8 cellular contexts compared by ENCODE assay signal in the genomic region with DNA sequence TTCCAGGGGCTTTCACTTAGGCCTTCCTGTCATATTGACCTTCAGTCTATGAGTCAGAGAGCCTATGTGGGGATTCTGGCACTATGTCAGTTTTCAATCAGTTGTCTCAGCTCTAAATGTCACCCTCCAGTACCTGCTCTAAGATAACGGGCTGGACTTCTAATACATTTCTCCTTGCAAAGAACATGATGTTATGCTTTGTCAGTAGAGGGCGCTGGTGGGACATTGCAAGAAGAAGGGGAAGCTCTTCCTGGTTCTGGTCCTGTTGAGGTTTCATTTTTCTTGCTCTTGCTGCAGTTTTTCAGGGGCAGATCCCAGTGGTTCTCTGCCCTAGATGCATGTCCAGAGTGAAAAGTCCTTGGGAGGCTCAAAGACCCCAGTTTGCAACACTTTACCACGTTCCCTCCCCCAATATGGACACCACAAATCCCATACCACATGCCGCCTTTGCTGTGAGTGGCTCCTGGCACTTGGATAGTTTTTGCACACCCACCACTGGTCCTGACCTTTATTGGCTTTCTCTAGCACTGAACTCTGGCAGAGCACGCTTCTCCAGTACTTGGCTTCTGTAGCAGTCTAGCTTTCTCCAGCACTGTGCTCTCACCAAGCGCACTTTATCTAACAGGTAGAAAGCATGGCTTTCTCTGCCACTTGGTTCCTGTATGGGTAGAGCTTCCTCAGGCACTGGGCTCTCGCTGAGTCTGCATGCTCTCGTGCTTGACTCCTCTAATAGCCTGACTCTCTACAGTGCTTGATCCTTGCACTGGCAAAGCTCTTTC. TPM values are rescaled to one million over a fixed set of nuclear protein-coding genes. Genes with fewer than 3 reads are reported as not detected.
A peak's percentile ranks its signal among the peaks of the same experiment; 100 is the strongest.
DNase-seq lines count a peak whose midpoint lies in the region; ATAC-seq lines count a peak whose summit lies in the region.

No MANE protein-coding gene starts in this region.

- no peak overlapping the region for H3K4ac ChIP-seq in mesenchymal stem cell (ENCODE audit: low read depth in 1 of 2, low read length in 2 of 2)

- DNase-seq in EH (ENCODE audit: low read depth) (peak; percentile 89), NCI-H774 (lab: John Stamatoyannopoulos, UW) (peak; percentile 70), mesenchymal stem cell (peak; percentile 87)
- peak; percentile 80 for DNase-seq in activated CD4-positive, alpha-beta memory T cell treated with anti-CD3 and anti-CD28 coated beads for 36 hours
- DNase-seq in effector CD4-positive, alpha-beta T cell, result peak; percentile 83
- peak; percentile 37 for DNase-seq in stimulated activated CD8-positive, alpha-beta memory T cell treated with anti-CD3 and anti-CD28 coated beads, Interleukin-12 subunit alpha, Interleukin-12 subunit beta, amount 100 ng/mL, for 4 hours (ENCODE audit: low read depth)

- ATAC-seq in HG03565 (IDR thresholded peaks at IDR 0.05; ENCODE audit: unreplicated experiment) (peak; percentile 41), HG02884 (IDR thresholded peaks at IDR 0.05; ENCODE audit: unreplicated experiment) (no peak)

- H3K27ac ChIP-seq in mesenchymal stem cell (ENCODE audit: low read length, poor library complexity, severe bottlenecking), result no peak overlapping the region

- H2AK5ac ChIP-seq in mesenchymal stem cell (ENCODE audit: low read length, severe bottlenecking), result no peak overlapping the region

- H3K36me3 Mint-ChIP-seq in activated CD4-positive, alpha-beta memory T cell treated with anti-CD3 and anti-CD28 coated beads for 36 hours, result no peaks in the 10 kb centered on the region

- H3K9me3 ChIP-seq in mesenchymal stem cell (ENCODE audit: control insufficient read depth, low read length), result no peaks in the 10 kb centered on the region

- CTCF ChIA-PET in activated CD4-positive, alpha-beta memory T cell treated with anti-CD3 and anti-CD28 coated beads for 36 hours (lab: Charles Lee), result interaction anchor here (0.5 to 4.9 kb wide), 49 partner anchors 9 to 1024 kb away, joined by 3 to 164 read pairs (median 6); partner anchors contain the start of genes BCL7C, CTF1, KAT8 and PHKG2

- H3K23ac ChIP-seq in mesenchymal stem cell (ENCODE audit: low read length in 2 of 2), result no peak overlapping the region

- no peak overlapping the region for H3K27ac Mint-ChIP-seq in activated CD4-positive, alpha-beta memory T cell treated with anti-CD3 and anti-CD28 coated beads for 36 hours

- peaks cover 9% of the 10 kb centered on the region for H3K4me1 Mint-ChIP-seq in activated CD4-positive, alpha-beta memory T cell treated with anti-CD3 and anti-CD28 coated beads for 36 hours (ENCODE audit: low read depth)

- H4K91ac ChIP-seq in mesenchymal stem cell (ENCODE audit: low read length), result no peak overlapping the region

- WGBS in mesenchymal stem cell, result 50% methylated on average over 8 of the region's 8 CpGs

- H3K9ac ChIP-seq in mesenchymal stem cell (ENCODE audit: low read length), result peak overlapping the region; percentile 62

- no peaks in the 10 kb centered on the region for H3K9me3 Mint-ChIP-seq in activated CD4-positive, alpha-beta memory T cell treated with anti-CD3 and anti-CD28 coated beads for 36 hours

- H3K14ac ChIP-seq in mesenchymal stem cell (ENCODE audit: low read length in 2 of 2), result no peak overlapping the region

- no peaks in the 10 kb centered on the region for H3K27me3 Mint-ChIP-seq in activated CD4-positive, alpha-beta memory T cell treated with anti-CD3 and anti-CD28 coated beads for 36 hours

- peak overlapping the region in 1 of 2 experiments; percentile 25 for H3K18ac ChIP-seq in mesenchymal stem cell (ENCODE audit: low read depth in 1 of 2, low read length in 2 of 2)

- H3K4me3 Mint-ChIP-seq in activated CD4-positive, alpha-beta memory T cell treated with anti-CD3 and anti-CD28 coated beads for 36 hours, result no peak overlapping the region

- H2BK12ac ChIP-seq in mesenchymal stem cell (ENCODE audit: low read length in 2 of 2), result no peak overlapping the region

- no peaks in the 10 kb centered on the region for H3K27me3 ChIP-seq in mesenchymal stem cell (ENCODE audit: control insufficient read depth in 1 of 2, insufficient read depth in 1 of 2, low read length in 2 of 2)

- no peak overlapping the region for H2BK120ac ChIP-seq in mesenchymal stem cell (ENCODE audit: low read depth, low read length)

- no peak overlapping the region for H2BK5ac ChIP-seq in mesenchymal stem cell (ENCODE audit: low read depth, low read length, poor library complexity, severe bottlenecking)

- peak overlapping the region in 1 of 2 experiments; percentile 70 for H3K4me3 ChIP-seq in mesenchymal stem cell (ENCODE audit: insufficient read depth in 1 of 2, low read depth in 1 of 2, low read length in 2 of 2)

- H3K4me1 ChIP-seq in mesenchymal stem cell (ENCODE audit: control insufficient read depth, insufficient read depth, low read depth, low read length), result peaks cover 5% of the 10 kb centered on the region

- H4K8ac ChIP-seq in mesenchymal stem cell (ENCODE audit: low read length), result peak overlapping the region; percentile 66

- H2AFZ ChIP-seq in mesenchymal stem cell (ENCODE audit: low read depth, low read length), result peak overlapping the region; percentile 66

- POLR2A ChIA-PET in activated CD4-positive, alpha-beta memory T cell treated with anti-CD3 and anti-CD28 coated beads for 36 hours (lab: Charles Lee), result interaction anchor here (0.6 to 1.8 kb wide), 6 partner anchors 30 to 98 kb away, joined by 3 to 13 read pairs (median 5); partner anchors contain the start of gene BCL7C

- intact Hi-C loops in activated CD4-positive, alpha-beta memory T cell treated with anti-CD3 and anti-CD28 coated beads for 36 hours (cut with micrococcal nuclease), result loop anchor here (1.0 to 2.0 kb wide), 4 partner anchors 31 to 76 kb away; partner anchors contain the start of gene BCL7C

- no peaks in the 10 kb centered on the region for H3K79me1 ChIP-seq in mesenchymal stem cell (replicated peaks; ENCODE audit: low read length, poor library complexity, severe bottlenecking)

- H3K4me2 ChIP-seq in mesenchymal stem cell (ENCODE audit: low read length, poor library complexity, severe bottlenecking), result no peak overlapping the region

- no peaks in the 10 kb centered on the region for H3K36me3 ChIP-seq in mesenchymal stem cell (ENCODE audit: control insufficient read depth in 1 of 2, insufficient read depth in 2 of 2, low read depth in 1 of 2, low read length in 2 of 2)

- H2BK15ac ChIP-seq in mesenchymal stem cell (ENCODE audit: low read depth, poor library complexity, severe bottlenecking), result no peak overlapping the region

RNA-seq across cellular contexts. Expression of gene BCL7C, which starts 49.0 kb away (rescaled TPM):
- 10 to 100 TPM; 25.6 to 25.7 TPM for total RNA-seq in activated CD4-positive, alpha-beta memory T cell treated with anti-CD3 and anti-CD28 coated beads for 36 hours
- 34.4 TPM for polyA plus RNA-seq in mesenchymal stem cell (2013, experiment 1 of 2)
- 34.2 TPM for polyA plus RNA-seq in mesenchymal stem cell (2013, experiment 2 of 2)

RNA-seq across cellular contexts. Expression of gene CTF1, which starts 51.6 kb away (rescaled TPM):
- under 1 TPM; 0.22 to 0.43 TPM for total RNA-seq in activated CD4-positive, alpha-beta memory T cell treated with anti-CD3 and anti-CD28 coated beads for 36 hours
- polyA plus RNA-seq in mesenchymal stem cell (2013, experiment 1 of 2), result 6.7 TPM
- 7.0 TPM for polyA plus RNA-seq in mesenchymal stem cell (2013, experiment 2 of 2)

RNA-seq across cellular contexts. Expression of gene ZNF629, which starts 57.9 kb away (rescaled TPM):
- 1 to 10 TPM; 2.9 to 3.1 TPM for total RNA-seq in activated CD4-positive, alpha-beta memory T cell treated with anti-CD3 and anti-CD28 coated beads for 36 hours
- polyA plus RNA-seq in mesenchymal stem cell (2013, experiment 1 of 2), result 13.8 TPM
- polyA plus RNA-seq in mesenchymal stem cell (2013, experiment 2 of 2), result 13.2 TPM

Comparison
In these comparisons a context has a peak if more than half of its experiments do, and no peak if none do; other contexts are left out.
1. DNase-seq: peak in every context shown above with its lines; median percentile 89 in EH; 87 in mesenchymal stem cell; 83 in effector CD4-positive, alpha-beta T cell; 80 in activated CD4-positive, alpha-beta memory T cell treated with anti-CD3 and anti-CD28 coated beads for 36 hours; 70 in NCI-H774; 37 in stimulated activated CD8-positive, alpha-beta memory T cell treated with anti-CD3 and anti-CD28 coated beads, Interleukin-12 subunit alpha, Interleukin-12 subunit beta, amount 100 ng/mL, for 4 hours.